In the genomic region with DNA sequence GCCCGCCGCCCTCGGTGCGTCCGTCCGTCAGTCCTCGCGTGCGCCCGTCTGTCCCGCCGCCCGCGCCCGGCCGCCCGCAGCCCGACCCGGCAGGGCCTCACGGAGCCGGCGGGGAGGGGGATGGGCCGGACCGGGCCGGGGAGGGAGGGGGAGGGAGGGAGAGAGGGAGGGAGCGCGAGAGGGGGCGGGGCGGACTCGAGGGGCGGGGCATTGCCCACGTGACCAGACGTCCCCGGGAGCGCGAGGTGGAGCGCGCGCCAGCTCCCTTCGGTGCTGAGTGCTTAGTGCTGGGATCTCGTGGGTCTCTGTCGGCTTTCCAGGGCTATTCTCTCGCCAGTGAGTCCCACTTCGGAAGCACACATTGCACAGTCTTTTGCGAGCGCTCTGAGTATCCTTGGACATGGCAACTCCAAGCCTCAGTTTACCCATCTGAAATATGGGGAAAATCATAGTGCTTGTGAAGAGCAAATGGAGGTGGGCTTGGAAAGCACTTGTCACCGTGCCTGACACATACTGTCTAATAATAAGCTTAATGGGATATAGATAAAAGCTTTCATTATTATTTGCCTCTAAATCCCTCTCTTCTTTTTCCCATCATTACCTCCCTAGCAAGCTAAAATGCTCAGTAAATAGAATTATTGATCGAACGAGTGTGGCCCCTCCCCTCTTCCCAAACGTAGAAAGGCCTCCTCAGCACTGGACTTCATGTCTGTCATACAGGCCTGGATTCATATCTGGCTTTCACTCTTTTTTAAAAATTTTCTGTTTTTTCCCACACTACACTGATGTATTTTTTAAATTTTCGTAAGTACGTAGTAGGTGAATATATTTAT, we compare ENCODE assay signal across 8 cellular contexts. TPM values are rescaled to one million over a fixed set of nuclear protein-coding genes. Genes with fewer than 3 reads are reported as not detected.
DNase-seq lines count a peak whose midpoint lies in the region; ATAC-seq and TF ChIP-seq lines count a peak whose summit lies in the region.

Gene NCOA6, minus strand, starts transcription at position 122 of the 833 bp plus-strand sequence. CDS start 43,296 bp downstream, outside the sequence.

- H3K27me3 ChIP-seq in AG04450 (ENCODE audit: control insufficient read depth, insufficient read depth, low read length) = no peaks in the 10 kb centered on the region

- CTCF ChIA-PET in AG04450 (lab: Charles Lee) = interaction anchor here (0.5 to 1.1 kb wide), 3 partner anchors 9 to 270 kb away, joined by 4 to 5 read pairs (median 5); no protein-coding TSS in a partner anchor

- DNase-seq in AG04450 (ENCODE audit: low read depth, low spot score) (peak; percentile 29), NCI-H510A (lab: John Stamatoyannopoulos, UW) (peak; percentile 71), left colon (peak; percentile 86 to 92)
- peak; percentile 88 for DNase-seq in activated CD4-positive, alpha-beta T cell treated with anti-CD3 and anti-CD28 coated beads for 48 hours
- DNase-seq in stimulated activated CD4-positive, alpha-beta T cell treated with anti-CD3 and anti-CD28 coated beads, Interleukin-1b, Interleukin-23, amount 100 ng/mL, for 4 hours (ENCODE audit: low read depth in 2 of 2) = peak; percentile 90 to 92

- intact Hi-C loops in left colon (cut with DNase I, micrococcal nuclease) = no loop called here

- ATAC-seq in GM19023 (IDR thresholded peaks at IDR 0.05; ENCODE audit: unreplicated experiment) (peak; percentile 60), HG03354 (IDR thresholded peaks at IDR 0.05; ENCODE audit: poor library complexity, severe bottlenecking, unreplicated experiment) (peak; percentile 68), left colon (peak; percentile 73)

- H3K27ac ChIP-seq in AG04450 (ENCODE audit: low read depth, low read length) = peak within 1 kb of the TSS; percentile 39
- peak within 1 kb of the TSS; percentile 94 for H3K27ac ChIP-seq in cingulate gyrus (ENCODE audit: low read depth, low read length)

- H3K4me3 ChIP-seq in AG04450 (ENCODE audit: low read depth, low read length) = peak within 1 kb of the TSS; percentile 96

- H3K9me3 ChIP-seq in AG04450 (ENCODE audit: control insufficient read depth, insufficient read depth, low read length) = no peaks in the 10 kb centered on the region

- TF ChIP-seq CTCF in AG04450 (IDR thresholded peaks at IDR 0.05; ENCODE audit: low read depth, low read length) = no peak

- POLR2A ChIA-PET in AG04450 (lab: Yijun Ruan, JAX) = interaction anchor here (0.5 to 0.6 kb wide), 2 partner anchors 122 to 630 kb away, joined by 5 read pairs; no protein-coding TSS in a partner anchor

RNA-seq across cellular contexts. Expression of gene NCOA6, which starts in this region (rescaled TPM):
- 15.5 and 15.6 TPM in 2 replicates for polyA plus RNA-seq in AG04450 (2011; rRNA removed)
- 26.4 and 27.1 TPM in 2 replicates for polyA minus RNA-seq in AG04450 (2011; rRNA and poly(A)+ RNA removed)
- total RNA-seq in left colon = 10 to 100 TPM; 36.1 to 40.0 TPM

Comparison
In these comparisons a context has a peak if more than half of its experiments do, and no peak if none do; other contexts are left out.
1. Peak in every context shown above with its lines: DNase-seq, ATAC-seq, H3K4me3 ChIP-seq and H3K27ac ChIP-seq.
2. DNase-seq: peak in every context shown above with its lines; median percentile 91 in stimulated activated CD4-positive, alpha-beta T cell treated with anti-CD3 and anti-CD28 coated beads, Interleukin-1b, Interleukin-23, amount 100 ng/mL, for 4 hours; 89 in left colon; 88 in activated CD4-positive, alpha-beta T cell treated with anti-CD3 and anti-CD28 coated beads for 48 hours; 71 in NCI-H510A; 29 in AG04450.